ENCODE assay signal across 1 cellular context in genomic region chr6:125988280-125988679, GRCh38.
TF ChIP-seq lines count a peak whose summit lies in the region.

No MANE protein-coding gene starts in this region.

TF ChIP-seq in K562, 482 proteins besides CTCF, POLR2A, EP300 and RAD21:
- TF ChIP-seq GTF2F1 (IDR thresholded peaks at IDR 0.05; ENCODE audit: low read depth, low read length): no peak
- TF ChIP-seq, protein P1, sequence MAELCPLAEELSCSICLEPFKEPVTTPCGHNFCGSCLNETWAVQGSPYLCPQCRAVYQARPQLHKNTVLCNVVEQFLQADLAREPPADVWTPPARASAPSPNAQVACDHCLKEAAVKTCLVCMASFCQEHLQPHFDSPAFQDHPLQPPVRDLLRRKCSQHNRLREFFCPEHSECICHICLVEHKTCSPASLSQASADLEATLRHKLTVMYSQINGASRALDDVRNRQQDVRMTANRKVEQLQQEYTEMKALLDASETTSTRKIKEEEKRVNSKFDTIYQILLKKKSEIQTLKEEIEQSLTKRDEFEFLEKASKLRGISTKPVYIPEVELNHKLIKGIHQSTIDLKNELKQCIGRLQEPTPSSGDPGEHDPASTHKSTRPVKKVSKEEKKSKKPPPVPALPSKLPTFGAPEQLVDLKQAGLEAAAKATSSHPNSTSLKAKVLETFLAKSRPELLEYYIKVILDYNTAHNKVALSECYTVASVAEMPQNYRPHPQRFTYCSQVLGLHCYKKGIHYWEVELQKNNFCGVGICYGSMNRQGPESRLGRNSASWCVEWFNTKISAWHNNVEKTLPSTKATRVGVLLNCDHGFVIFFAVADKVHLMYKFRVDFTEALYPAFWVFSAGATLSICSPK (IDR thresholded peaks at IDR 0.05; ENCODE audit: borderline replicate concordance): 0 out of 2 replicates have a peak, but pooled peaks have one; percentile 20
